16 cellular contexts compared by ENCODE assay signal in the genomic region with DNA sequence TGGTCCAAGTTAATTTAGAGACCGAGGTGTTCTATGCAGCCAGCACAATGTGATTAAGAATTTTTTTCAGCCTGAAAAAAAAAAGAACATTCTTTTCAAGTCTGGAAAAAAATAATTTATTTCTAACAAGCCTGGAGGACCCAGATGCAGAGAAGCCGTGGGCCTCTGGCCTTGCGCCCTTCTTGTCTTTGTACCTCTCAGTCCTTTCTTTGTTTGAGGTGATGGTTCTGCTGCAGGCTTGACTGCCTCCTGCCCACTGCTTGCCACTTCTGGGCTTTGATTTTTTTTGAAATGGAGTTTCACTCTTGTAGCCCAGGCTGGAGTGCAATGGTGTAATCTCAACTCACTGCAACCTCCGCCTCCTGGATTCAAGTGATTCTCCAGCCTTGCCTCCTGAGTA. TPM values are rescaled to one million over a fixed set of nuclear protein-coding genes. Genes with fewer than 3 reads are reported as not detected.
DNase-seq lines count a peak whose midpoint lies in the region; ATAC-seq, FAIRE-seq and TF ChIP-seq lines count a peak whose summit lies in the region.
"Had no signal": no experiment of that assay in that cellular context is flagged by ENCODE, and none has a peak within 500 bp of the region (broad histone marks: within the 10 kb centered on the region; RNA-seq: fewer than 3 reads in every experiment).

No MANE protein-coding gene starts in this region.

- no peak for TF ChIP-seq POLR2A in H1 (IDR thresholded peaks at IDR 0.05; ENCODE audit: control extremely low read depth in 1 of 2, low read depth in 2 of 2, low read length in 2 of 2)

- FAIRE-seq in H1 (lab: Jason Lieb, UNC): no peak

- H3K4me2 ChIP-seq in GM23248 (ENCODE audit: unreplicated experiment): peak overlapping the region; percentile 69
- no peak overlapping the region; a peak in 1 of 4 replicates for H3K4me2 ChIP-seq in H1 (ENCODE audit: insufficient read depth in 1 of 2, low read depth in 2 of 2, low read length in 2 of 2)

- no peaks in the 10 kb centered on the region for H3K9me2 ChIP-seq in GM23248 (ENCODE audit: insufficient read depth)

- in situ Hi-C loops in GM23248 (cut with MboI): no loop called here
- in situ Hi-C loops in Panc1 (cut with HindIII; ENCODE audit: low pct_unique_long_range_greater_than_20kb, low sequenced_read_pairs): no loop called here

- DNase-seq in GM23248 (no peak), Panc1 (ENCODE audit: low read depth, low spot score) (no peak), H1 (ENCODE audit: low read depth in 1 of 2, low spot score in 2 of 2) (no peak), sciatic nerve (ENCODE audit: low spot score) (no peak), NAMALWA (ENCODE audit: low spot score) (no peak)
- DNase-seq: ACHN; CD4-positive, alpha-beta T cell; Karpas-422; MG63; NCI-H1092 treated with DMSO at 0.1 percent for 48 hours; NCI-H2081 treated with DMSO at 0.1 percent for 48 hours; NCI-H524; SHP77 treated with DMSO at 0.1 percent for 48 hours had no signal

- no peak overlapping the region for H3K9ac ChIP-seq in GM23248
- no peak overlapping the region for H3K9ac ChIP-seq in H1 (replicated peaks in 1 of 4; ENCODE audit: extremely low read depth in 1 of 4, low read depth in 3 of 4, low read length in 3 of 4)

- H2BK5ac ChIP-seq in H1 (ENCODE audit: low read depth, low read length): no peak overlapping the region

- no peak overlapping the region for H2BK120ac ChIP-seq in H1 (replicated peaks; ENCODE audit: low read depth, low read length)

- no peaks in the 10 kb centered on the region for H3K79me1 ChIP-seq in H1 (ENCODE audit: low read depth, low read length)

- peak overlapping the region; percentile 94; the same call in 1 of the 2 replicates for H2BK12ac ChIP-seq in H1 (ENCODE audit: low read depth, low read length)

- peak overlapping the region; percentile 91 for H3K27ac ChIP-seq in GM23248
- H3K27ac ChIP-seq in Panc1 (ENCODE audit: low read length): peak overlapping the region; percentile 86; the same call in 1 of the 2 replicates
- H3K27ac ChIP-seq in H1 (ENCODE audit: low read depth, low read length): no peak overlapping the region
- peak overlapping the region; percentile 83 for H3K27ac ChIP-seq in neutrophil

- H3K56ac ChIP-seq in H1 (replicated peaks; ENCODE audit: insufficient read length, low read depth, low read length): no peak overlapping the region

- CTCF ChIA-PET in Panc1 (lab: Charles Lee): interaction anchor here (1.0 kb wide), 1 partner anchor 136 kb away, joined by 3 read pairs; no protein-coding TSS in a partner anchor
- CTCF ChIA-PET in H1 (lab: Charles Lee; ENCODE audit: partially characterized antibody): interaction anchor here (1.0 to 1.6 kb wide), 3 partner anchors 39 to 139 kb away, joined by 3 to 4 read pairs (median 3); no protein-coding TSS in a partner anchor

- H3K79me2 ChIP-seq in GM23248 (ENCODE audit: insufficient read depth) (no peaks in the 10 kb centered on the region), H1 (ENCODE audit: control insufficient read depth in 1 of 2, insufficient read depth in 2 of 2, low read length in 2 of 2) (no peaks in the 10 kb centered on the region)

- H3K4ac ChIP-seq in H1 (replicated peaks; ENCODE audit: insufficient read length, low read depth, low read length): no peak overlapping the region

- TF ChIP-seq EP300 in H1 (IDR thresholded peaks at IDR 0.05; ENCODE audit: borderline replicate concordance in 1 of 2, low read depth in 2 of 2, low read length in 2 of 2): no peak

- H3K27me3 ChIP-seq in GM23248 (replicated peaks; ENCODE audit: insufficient read depth) (no peaks in the 10 kb centered on the region), Panc1 (ENCODE audit: control insufficient read depth, insufficient read depth, low read length) (no peaks in the 10 kb centered on the region), H1 (replicated peaks in 1 of 4; ENCODE audit: control insufficient read depth in 3 of 4, extremely low read depth in 1 of 4, insufficient read depth in 3 of 4, low read length in 3 of 4) (no peaks in the 10 kb centered on the region), neutrophil (no peaks in the 10 kb centered on the region)
- H3K27me3 ChIP-seq: MG63 had no signal

- no TSS peak for BruUV-seq in Panc1 (replicated peaks; lab: Mats Ljungman, UMichigan)

- intact Hi-C loops in Panc1 (cut with micrococcal nuclease; ENCODE audit: unreplicated experiment): loop anchor here (5.0 kb wide), 1 partner anchor 36 kb away; no protein-coding TSS in a partner anchor
- intact Hi-C loops in sciatic nerve (cut with DNase I): no loop called here

- H3F3A ChIP-seq in GM23248 (ENCODE audit: insufficient read depth): peaks cover 31% of the 10 kb centered on the region

- TF ChIP-seq CTCF in Panc1 (IDR thresholded peaks at IDR 0.05) (no peak), H1 (IDR thresholded peaks at IDR 0.05; ENCODE audit: control extremely low read depth in 1 of 3, insufficient read depth in 1 of 3, low read depth in 1 of 3, low read length in 3 of 3) (no peak), neutrophil (IDR thresholded peaks at IDR 0.05) (no peak)

- H3K4me3 ChIP-seq in GM23248: no peak overlapping the region
- H3K4me3 ChIP-seq in Panc1 (ENCODE audit: low read depth in 2 of 2, low read length in 2 of 2): no peak overlapping the region
- H3K4me3 ChIP-seq in H1 (ENCODE audit: extremely low read depth in 1 of 4, insufficient read depth in 2 of 4, low read depth in 3 of 4, low read length in 4 of 4): no peak overlapping the region
- no peak overlapping the region for H3K4me3 ChIP-seq in neutrophil (ENCODE audit: low read depth in 1 of 2, low read length in 1 of 2)
- H3K4me3 ChIP-seq: MG63 had no signal

- no peaks in the 10 kb centered on the region for H3K9me3 ChIP-seq in GM23248 (ENCODE audit: low read depth)
- H3K9me3 ChIP-seq in Panc1 (ENCODE audit: control insufficient read depth, insufficient read depth, low read depth, low read length): no peaks in the 10 kb centered on the region
- H3K9me3 ChIP-seq in H1 (ENCODE audit: insufficient read depth in 2 of 2, low read depth in 1 of 2, low read length in 1 of 2): no peaks in the 10 kb centered on the region
- H3K9me3 ChIP-seq in neutrophil: no peaks in the 10 kb centered on the region
- H3K9me3 ChIP-seq: MG63 had no signal

- H2BK20ac ChIP-seq in H1 (ENCODE audit: low read length): no peak overlapping the region

- no peak for TF ChIP-seq RAD21 in H1 (IDR thresholded peaks at IDR 0.05 in 1 of 2, conservative IDR thresholded peaks at IDR 0.05 in 1 of 2; ENCODE audit: low read depth in 2 of 2, low read length in 2 of 2)

- no peak overlapping the region for H3K23ac ChIP-seq in H1 (ENCODE audit: insufficient read length)

- no peak for ATAC-seq in Panc1
- no peak for ATAC-seq in HG03280 (IDR thresholded peaks at IDR 0.05; ENCODE audit: unreplicated experiment)
- no peak for ATAC-seq in HG03442 (IDR thresholded peaks at IDR 0.05; ENCODE audit: unreplicated experiment)
- no peak for ATAC-seq in sciatic nerve

- H3K14ac ChIP-seq in H1 (ENCODE audit: insufficient read length): no peak overlapping the region

- no peak overlapping the region; the same call in 1 of the 2 replicates for H2AFZ ChIP-seq in GM23248
- H2AFZ ChIP-seq in H1 (ENCODE audit: low read length): no peak overlapping the region

- POLR2A ChIA-PET in Panc1 (lab: Charles Lee) (interaction anchor here (1.0 kb wide), 1 partner anchor 18 kb away, joined by 3 read pairs; no protein-coding TSS in a partner anchor), H1 (lab: Charles Lee; ENCODE audit: partially characterized antibody) (interaction anchor here (1.2 kb wide), 1 partner anchor 11 kb away, joined by 4 read pairs; no protein-coding TSS in a partner anchor)

- H2BK15ac ChIP-seq in H1 (ENCODE audit: low read length): no peak overlapping the region; the same call in 1 of the 2 replicates

- H3K18ac ChIP-seq in H1 (ENCODE audit: extremely low read depth, low read length): no peak overlapping the region

- H4K5ac ChIP-seq in H1 (ENCODE audit: insufficient read length, low read depth, low read length): no peak overlapping the region

- H2AK5ac ChIP-seq in H1 (ENCODE audit: low read depth, low read length): no peak overlapping the region

- no peak overlapping the region for H4K91ac ChIP-seq in H1 (replicated peaks; ENCODE audit: insufficient read length, low read length)

- WGBS in GM23248 (ENCODE audit: low coverage in 1 of 2, low lambda C conversion rate in 2 of 2, missing lambda C conversion rate in 2 of 2), 2 experiments: 96 to 99% methylated on average over 4 of the region's 4 CpGs
- WGBS in H1 (ENCODE audit: extremely low coverage in 1 of 2, insufficient coverage in 1 of 2, insufficient read length in 1 of 2, insufficient replicate concordance in 2 of 2, low coverage in 1 of 2, low lambda C conversion rate in 2 of 2, missing lambda C conversion rate in 1 of 2), 2 experiments: 91% methylated on average over 4 of the region's 4 CpGs; no CpG with 5 or more reads in 1 of the 2 experiments

- no peaks in the 10 kb centered on the region for H3K23me2 ChIP-seq in H1 (ENCODE audit: low read depth, low read length)

- no peaks in the 10 kb centered on the region for H4K20me1 ChIP-seq in GM23248 (ENCODE audit: insufficient read depth)
- no peaks in the 10 kb centered on the region for H4K20me1 ChIP-seq in H1 (replicated peaks in 1 of 2; ENCODE audit: control insufficient read depth in 1 of 2, insufficient read depth in 2 of 2, low read length in 2 of 2)

- peaks cover 21% of the 10 kb centered on the region for H3K4me1 ChIP-seq in GM23248 (ENCODE audit: insufficient read depth)
- peaks cover 30% of the 10 kb centered on the region for H3K4me1 ChIP-seq in Panc1 (ENCODE audit: control insufficient read depth, insufficient read depth, low read length)
- H3K4me1 ChIP-seq in H1 (replicated peaks in 1 of 4; ENCODE audit: control insufficient read depth in 3 of 4, insufficient read depth in 4 of 4, low read length in 3 of 4): peaks cover 0 to 12% (median 6%) of the 10 kb centered on the region in 4 experiments
- peaks cover 44 to 45% of the 10 kb centered on the region in 2 experiments for H3K4me1 ChIP-seq in neutrophil (ENCODE audit: control insufficient read depth in 1 of 2, insufficient read depth in 1 of 2, low read depth in 1 of 2, low read length in 1 of 2)

- no peak overlapping the region for H4K8ac ChIP-seq in H1 (ENCODE audit: extremely low read depth, insufficient read depth, low read length)

- no peaks in the 10 kb centered on the region for H3K36me3 ChIP-seq in GM23248 (ENCODE audit: low read depth)
- no peaks in the 10 kb centered on the region for H3K36me3 ChIP-seq in Panc1 (ENCODE audit: control insufficient read depth, insufficient read depth, low read length)
- no peaks in the 10 kb centered on the region for H3K36me3 ChIP-seq in H1 (ENCODE audit: control insufficient read depth in 2 of 4, insufficient read depth in 4 of 4, low read length in 3 of 4)
- H3K36me3 ChIP-seq in neutrophil: no peaks in the 10 kb centered on the region
- H3K36me3 ChIP-seq: MG63 had no signal

RNA-seq across cellular contexts. Expression of a gene that starts 7.2 kb away (rescaled TPM):
- total RNA-seq in GM23248 (2014; rRNA removed; shearing (Covaris generic)): 9.5 and 10.0 TPM in 2 replicates
- polyA plus RNA-seq in GM23248 (2016; fragmentation: Nextera tagmentation; extraction: Ambion mirVana): 4.1 and 4.5 TPM in 2 replicates
- 73.6 TPM for total RNA-seq in Panc1 (2021; ENCODE audit: unreplicated experiment)
- 22.0 TPM for polyA plus RNA-seq in Panc1 (2012; ENCODE audit: insufficient read length)
- total RNA-seq in H1 (2021; fragmentation: NEBNext Ultra II Directional; extraction: Animal tissue kit (Norgen Biotek cat#: 25700)): 21.6 and 22.6 TPM in 2 replicates
- 4.2 and 4.4 TPM in 2 replicates for polyA plus RNA-seq in H1 (2011; rRNA removed)
- polyA plus RNA-seq in H1 (2011; cell fraction: cytosol; rRNA removed): 4.9 TPM
- polyA plus RNA-seq in H1 (2011; cell fraction: nucleus; rRNA removed): 6.3 TPM
- 8.3 to 11.1 TPM (median 9.2 TPM) in 4 replicates for polyA plus RNA-seq in H1 (2012, experiment 1 of 2)
- polyA plus RNA-seq in H1 (2012, experiment 2 of 2): 2.5 TPM
- 13.2 TPM for polyA plus RNA-seq in H1 (2013, experiment 1 of 2)
- polyA plus RNA-seq in H1 (2013, experiment 2 of 2): 14.0 TPM
- 9.0 and 9.8 TPM in 2 replicates for polyA minus RNA-seq in H1 (2011; rRNA and poly(A)+ RNA removed)
- polyA minus RNA-seq in H1 (2011; cell fraction: cytosol; rRNA and poly(A)+ RNA removed): 8.5 TPM
- 7.9 TPM for polyA minus RNA-seq in H1 (2011; cell fraction: nucleus; rRNA and poly(A)+ RNA removed)
- 35.1 TPM for total RNA-seq in sciatic nerve
